20 cellular contexts compared by ENCODE assay signal in the genomic region with DNA sequence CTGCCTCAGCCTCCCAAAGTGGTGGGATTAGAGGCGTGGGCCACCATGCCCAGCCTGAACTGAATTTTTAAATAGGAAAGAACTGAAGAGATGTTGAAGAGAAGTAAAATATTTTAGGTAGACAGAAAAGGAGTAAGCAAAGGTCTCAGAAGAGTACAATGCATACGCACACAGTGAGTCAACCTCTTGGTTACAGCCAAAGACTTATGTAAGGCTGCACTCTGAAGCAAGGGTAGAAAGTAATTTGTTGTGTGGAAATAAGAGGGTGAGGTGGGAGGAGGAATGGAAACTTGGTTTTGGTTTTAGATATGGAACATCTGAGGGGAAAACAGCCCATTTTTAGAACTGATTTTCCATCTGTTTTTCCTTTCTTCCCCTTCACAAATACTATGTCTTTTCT. TPM values are rescaled to one million over a fixed set of nuclear protein-coding genes. Genes with fewer than 3 reads are reported as not detected.
DNase-seq lines count a peak whose midpoint lies in the region; ATAC-seq, FAIRE-seq and TF ChIP-seq lines count a peak whose summit lies in the region.
"Had no signal": no experiment of that assay in that cellular context is flagged by ENCODE, and none has a peak within 500 bp of the region (broad histone marks: within the 10 kb centered on the region; RNA-seq: fewer than 3 reads in every experiment).

No MANE protein-coding gene starts in this region.

- peaks cover 63% of the 10 kb centered on the region for H3K36me3 Mint-ChIP-seq in activated CD4-positive, alpha-beta T cell treated with anti-CD3 and anti-CD28 coated beads, Interleukin-2, amount 10 ng/mL, durations not matched to agents 24 days and 14 days (ENCODE audit: low read depth)
- H3K36me3 Mint-ChIP-seq in activated naive CD8-positive, alpha-beta T cell treated with anti-CD3 and anti-CD28 coated beads for 36 hours: peaks cover 41% of the 10 kb centered on the region

- H3K9me3 Mint-ChIP-seq in activated CD4-positive, alpha-beta T cell treated with anti-CD3 and anti-CD28 coated beads, Interleukin-2, amount 10 ng/mL, durations not matched to agents 24 days and 14 days: peaks cover 4% of the 10 kb centered on the region
- peaks cover 8% of the 10 kb centered on the region for H3K9me3 Mint-ChIP-seq in activated naive CD8-positive, alpha-beta T cell treated with anti-CD3 and anti-CD28 coated beads for 36 hours

- H3K27me3 Mint-ChIP-seq in activated CD4-positive, alpha-beta T cell treated with anti-CD3 and anti-CD28 coated beads, Interleukin-2, amount 10 ng/mL, durations not matched to agents 24 days and 14 days: no peaks in the 10 kb centered on the region
- H3K27me3 Mint-ChIP-seq in activated naive CD8-positive, alpha-beta T cell treated with anti-CD3 and anti-CD28 coated beads for 36 hours: no peaks in the 10 kb centered on the region
- H3K27me3 Mint-ChIP-seq: B cell had no signal

- no peak for ATAC-seq in HG03469 (IDR thresholded peaks at IDR 0.05; ENCODE audit: unreplicated experiment)
- ATAC-seq: HepG2, Right ventricle myocardium inferior had no signal

- TF ChIP-seq POLR2A in GM12891 (IDR thresholded peaks at IDR 0.05; ENCODE audit: low read depth, low read length): no peak

- no peak overlapping the region for H3K4me3 Mint-ChIP-seq in activated CD4-positive, alpha-beta T cell treated with anti-CD3 and anti-CD28 coated beads, Interleukin-2, amount 10 ng/mL, durations not matched to agents 24 days and 14 days
- H3K4me3 Mint-ChIP-seq in activated naive CD8-positive, alpha-beta T cell treated with anti-CD3 and anti-CD28 coated beads for 36 hours: no peak overlapping the region
- H3K4me3 Mint-ChIP-seq: B cell had no signal

- peaks cover 11% of the 10 kb centered on the region for H3K4me1 Mint-ChIP-seq in activated CD4-positive, alpha-beta T cell treated with anti-CD3 and anti-CD28 coated beads, Interleukin-2, amount 10 ng/mL, durations not matched to agents 24 days and 14 days
- H3K4me1 Mint-ChIP-seq in activated naive CD8-positive, alpha-beta T cell treated with anti-CD3 and anti-CD28 coated beads for 36 hours: peaks cover 21% of the 10 kb centered on the region
- H3K4me1 Mint-ChIP-seq: B cell had no signal

- TF ChIP-seq CTCF in fibroblast of mammary gland (conservative IDR thresholded peaks at IDR 0.05; ENCODE audit: control insufficient read depth, insufficient read depth, low read depth, low read length): no peak

- intact Hi-C loops in activated CD4-positive, alpha-beta T cell treated with anti-CD3 and anti-CD28 coated beads, Interleukin-2, amount 10 ng/mL, durations not matched to agents 24 days and 14 days (cut with micrococcal nuclease): no loop called here

- H3K4me3 ChIP-seq in fibroblast of mammary gland (ENCODE audit: control insufficient read depth, low read depth, low read length): no peak overlapping the region
- H3K4me3 ChIP-seq: Peyer's patch had no signal

- no peak for FAIRE-seq in GM12891 (lab: Jason Lieb, UNC)
- FAIRE-seq: HepG2 had no signal

- no peak for DNase-seq in activated CD4-positive, alpha-beta T cell treated with anti-CD3 and anti-CD28 coated beads, Interleukin-2, amount 10 ng/mL, durations not matched to agents 24 days and 14 days
- DNase-seq in activated CD4-positive, alpha-beta T cell treated with anti-CD3 and anti-CD28 coated beads, Interleukin-2, amount 50 U/mL, for 4 hours: no peak
- DNase-seq in HCEC 1CT (peak; percentile 10), fibroblast of mammary gland (ENCODE audit: low read depth) (peak; percentile 18), OCI-M1 (lab: John Stamatoyannopoulos, UW) (no peak), GM12891 (ENCODE audit: insufficient read length, low spot score) (no peak)
- DNase-seq in activated naive CD8-positive, alpha-beta T cell treated with anti-CD3 and anti-CD28 coated beads for 36 hours: no peak
- DNase-seq: DMS79 treated with DMSO at 0.1 percent for 48 hours, NCI-H1092, NCI-H146, NCI-H2029 treated with DMSO at 0.1 percent for 48 hours, NCI-H2171 treated with DMSO at 0.1 percent for 48 hours, NCI-H446, Peyer's patch had no signal

- H3K27ac Mint-ChIP-seq in activated CD4-positive, alpha-beta T cell treated with anti-CD3 and anti-CD28 coated beads, Interleukin-2, amount 10 ng/mL, durations not matched to agents 24 days and 14 days: peak overlapping the region; percentile 69
- H3K27ac Mint-ChIP-seq in activated naive CD8-positive, alpha-beta T cell treated with anti-CD3 and anti-CD28 coated beads for 36 hours: peak overlapping the region; percentile 85
- H3K27ac Mint-ChIP-seq: B cell had no signal

TF ChIP-seq in GM12891, 5 proteins besides CTCF, POLR2A, EP300 and RAD21:
- TF ChIP-seq TAF1 (IDR thresholded peaks at IDR 0.05; ENCODE audit: low read depth, low read length) (no peak), POLR2AphosphoS5 (IDR thresholded peaks at IDR 0.05; ENCODE audit: low read depth, low read length) (no peak), PAX5 (IDR thresholded peaks at IDR 0.05; ENCODE audit: insufficient read depth, low read length, severe bottlenecking) (no peak), POU2F2 (IDR thresholded peaks at IDR 0.05; ENCODE audit: low read depth, low read length) (no peak), SPI1 (IDR thresholded peaks at IDR 0.05; ENCODE audit: low read depth, low read length) (no peak)

RNA-seq across cellular contexts. Expression of a gene that starts 17.6 kb away (rescaled TPM):
- total RNA-seq in activated CD4-positive, alpha-beta T cell treated with anti-CD3 and anti-CD28 coated beads, Interleukin-2, amount 10 ng/mL, durations not matched to agents 24 days and 14 days: 47.3 and 49.2 TPM in 2 replicates
- total RNA-seq in activated naive CD8-positive, alpha-beta T cell treated with anti-CD3 and anti-CD28 coated beads for 36 hours: 10 to 100 TPM; 30.1 to 31.9 TPM
- polyA plus RNA-seq in GM12891 (2012; ENCODE audit: low read depth, missing spikeins): 14.3 TPM

RNA-seq across cellular contexts. Expression of a gene that starts 17.7 kb away (rescaled TPM):
- 54.3 and 55.7 TPM in 2 replicates for total RNA-seq in activated CD4-positive, alpha-beta T cell treated with anti-CD3 and anti-CD28 coated beads, Interleukin-2, amount 10 ng/mL, durations not matched to agents 24 days and 14 days
- total RNA-seq in activated naive CD8-positive, alpha-beta T cell treated with anti-CD3 and anti-CD28 coated beads for 36 hours: 10 to 100 TPM; 38.6 to 40.6 TPM
- 18.5 TPM for polyA plus RNA-seq in GM12891 (2012; ENCODE audit: low read depth, missing spikeins)

RNA-seq across cellular contexts. Expression of a gene that starts 49.2 kb away (rescaled TPM):
- not detected in 2 replicates for total RNA-seq in activated CD4-positive, alpha-beta T cell treated with anti-CD3 and anti-CD28 coated beads, Interleukin-2, amount 10 ng/mL, durations not matched to agents 24 days and 14 days
- not detected for total RNA-seq in activated naive CD8-positive, alpha-beta T cell treated with anti-CD3 and anti-CD28 coated beads for 36 hours
- not detected for polyA plus RNA-seq in GM12891 (2012; ENCODE audit: low read depth, missing spikeins)
- total RNA-seq: A172, HepG2, M059J, Right ventricle myocardium inferior had no signal

Comparison
In these comparisons a context has a peak if more than half of its experiments do, and no peak if none do; other contexts are left out.
1. DNase-seq: peak in HCEC 1CT (single experiment) and fibroblast of mammary gland (single experiment); none in activated CD4-positive, alpha-beta T cell treated with anti-CD3 and anti-CD28 coated beads, Interleukin-2, amount 10 ng/mL, durations not matched to agents 24 days and 14 days (single experiment), activated CD4-positive, alpha-beta T cell treated with anti-CD3 and anti-CD28 coated beads, Interleukin-2, amount 50 U/mL, for 4 hours (0 of 2), activated naive CD8-positive, alpha-beta T cell treated with anti-CD3 and anti-CD28 coated beads for 36 hours (single experiment), OCI-M1 (single experiment) and GM12891 (single experiment).